In the genomic region with DNA sequence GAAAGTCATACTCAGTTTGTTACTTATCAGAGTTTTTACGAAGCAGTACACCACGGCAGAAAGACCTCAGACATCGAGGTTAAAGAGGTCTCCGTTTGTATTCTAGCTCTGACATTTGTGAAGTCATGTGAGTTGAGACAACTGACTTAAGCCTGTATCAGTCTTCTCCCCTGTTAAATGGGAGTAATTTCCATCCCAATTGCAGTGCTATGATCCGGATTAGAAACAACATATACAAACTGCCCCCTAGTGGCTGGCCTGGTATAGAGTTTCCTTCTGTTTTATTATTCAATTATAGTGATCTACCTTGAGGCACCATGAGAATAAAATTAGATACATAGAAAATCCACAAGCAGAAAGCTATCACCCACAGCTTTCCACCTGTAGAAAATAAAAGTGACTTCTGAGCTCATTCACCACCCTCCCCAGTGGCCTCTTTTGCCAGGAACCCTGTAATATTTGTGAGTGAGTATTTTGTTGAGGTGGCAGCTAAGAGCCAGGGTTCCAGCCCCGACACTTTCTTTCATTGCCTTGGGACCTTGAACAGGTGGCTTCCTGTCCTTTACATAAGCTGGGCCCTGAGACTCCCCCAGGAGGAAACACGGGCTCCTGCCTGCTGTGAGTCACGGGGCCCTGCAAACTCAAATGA, we compare ENCODE assay signal across 8 cellular contexts.
DNase-seq lines count a peak whose midpoint lies in the region; ATAC-seq and TF ChIP-seq lines count a peak whose summit lies in the region.

No MANE protein-coding gene starts in this region.

- H3K27me3 ChIP-seq in dorsolateral prefrontal cortex, result no peaks in the 10 kb centered on the region

- peak; percentile 31 to 70 (median 57) for TF ChIP-seq CTCF in dorsolateral prefrontal cortex (IDR thresholded peaks at IDR 0.05 in 54 of 56, conservative IDR thresholded peaks at IDR 0.05 in 2 of 56; ENCODE audit: low read depth in 1 of 56, partially characterized antibody in 56 of 56)

- DNase-seq in activated T-cell treated with anti-CD3 and anti-CD28 coated beads for 24 hours (ENCODE audit: low read depth), result peak; percentile 2
- DNase-seq in activated T-cell treated with anti-CD3 and anti-CD28 coated beads, Interleukin-2, amount 50 U/mL, for 1 hour, result no peak
- peak; percentile 57 for DNase-seq in NAMALWA (ENCODE audit: low spot score)
- DNase-seq in dorsolateral prefrontal cortex, result peak in 2 of 10 donors; percentile 17 to 32
- peak; percentile 53 for DNase-seq in sciatic nerve (ENCODE audit: low spot score)
- DNase-seq in D341Med (ENCODE audit: low spot score), result no peak
- no peak for DNase-seq in NK-92 treated with Interleukin-12 subunit alpha and Interleukin-12 subunit beta, amount 100 ng/mL, for 24 hours (lab: John Stamatoyannopoulos, UW)

- H3K4me3 ChIP-seq in dorsolateral prefrontal cortex, result no peak overlapping the region

- ATAC-seq in sciatic nerve (no peak), GM19452 (IDR thresholded peaks at IDR 0.05; ENCODE audit: unreplicated experiment) (no peak)

- no peak overlapping the region for H3K27ac ChIP-seq in dorsolateral prefrontal cortex

- intact Hi-C loops in dorsolateral prefrontal cortex (cut with DNase I), result loop anchor here in 1 of 2 donors (5.0 kb wide), 1 partner anchor 328 kb away; no protein-coding TSS in a partner anchor
- intact Hi-C loops in sciatic nerve (cut with DNase I), result no loop called here

Comparison
In these comparisons a context has a peak if more than half of its experiments do, and no peak if none do; other contexts are left out.
1. DNase-seq: peak in activated T-cell treated with anti-CD3 and anti-CD28 coated beads for 24 hours (single experiment), NAMALWA (single experiment) and sciatic nerve (single experiment); none in activated T-cell treated with anti-CD3 and anti-CD28 coated beads, Interleukin-2, amount 50 U/mL, for 1 hour (single experiment), D341Med (single experiment) and NK-92 treated with Interleukin-12 subunit alpha and Interleukin-12 subunit beta, amount 100 ng/mL, for 24 hours (single experiment).